1 cellular context compared by ENCODE assay signal in genomic region chr17:59425085-59425901, GRCh38.
TF ChIP-seq lines count a peak whose summit lies in the region.

No MANE protein-coding gene starts in this region.

TF ChIP-seq in HepG2, 621 proteins besides CTCF, POLR2A, EP300 and RAD21 (continued from another document and continues in another):
- TF ChIP-seq, protein P1, sequence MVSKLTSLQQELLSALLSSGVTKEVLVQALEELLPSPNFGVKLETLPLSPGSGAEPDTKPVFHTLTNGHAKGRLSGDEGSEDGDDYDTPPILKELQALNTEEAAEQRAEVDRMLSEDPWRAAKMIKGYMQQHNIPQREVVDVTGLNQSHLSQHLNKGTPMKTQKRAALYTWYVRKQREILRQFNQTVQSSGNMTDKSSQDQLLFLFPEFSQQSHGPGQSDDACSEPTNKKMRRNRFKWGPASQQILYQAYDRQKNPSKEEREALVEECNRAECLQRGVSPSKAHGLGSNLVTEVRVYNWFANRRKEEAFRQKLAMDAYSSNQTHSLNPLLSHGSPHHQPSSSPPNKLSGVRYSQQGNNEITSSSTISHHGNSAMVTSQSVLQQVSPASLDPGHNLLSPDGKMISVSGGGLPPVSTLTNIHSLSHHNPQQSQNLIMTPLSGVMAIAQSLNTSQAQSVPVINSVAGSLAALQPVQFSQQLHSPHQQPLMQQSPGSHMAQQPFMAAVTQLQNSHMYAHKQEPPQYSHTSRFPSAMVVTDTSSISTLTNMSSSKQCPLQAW (CRISPR knock-in tag; IDR thresholded peaks at IDR 0.05) = 0 out of 2 replicates have a peak, but pooled peaks have one; percentile 35
- TF ChIP-seq NFE2L2 (IDR thresholded peaks at IDR 0.05; ENCODE audit: low read length) (no peak), ZNF143 (CRISPR knock-in tag; IDR thresholded peaks at IDR 0.05) (no peak), JUND (CRISPR knock-in tag; IDR thresholded peaks at IDR 0.05) (no peak), MAFG (CRISPR knock-in tag; IDR thresholded peaks at IDR 0.05) (no peak), ESRRA (CRISPR knock-in tag; IDR thresholded peaks at IDR 0.05; ENCODE audit: low read depth) (0 out of 2 replicates have a peak, but pooled peaks have one; percentile 29), ZFYVE20 (CRISPR knock-in tag; IDR thresholded peaks at IDR 0.05; ENCODE audit: borderline replicate concordance, low read depth) (no peak), ZNF574 (CRISPR knock-in tag; IDR thresholded peaks at IDR 0.05) (0 out of 2 replicates have a peak, but pooled peaks have one; percentile 9), ZNF224 (CRISPR knock-in tag; IDR thresholded peaks at IDR 0.05) (no peak), SNRNP70 (IDR thresholded peaks at IDR 0.05; ENCODE audit: low read depth, low read length) (no peak), ZBTB26 (CRISPR knock-in tag; IDR thresholded peaks at IDR 0.05; ENCODE audit: borderline replicate concordance) (no peak), ZNF142 (CRISPR knock-in tag; IDR thresholded peaks at IDR 0.05) (no peak), SP1 (IDR thresholded peaks at IDR 0.05) (no peak), SP1 (CRISPR knock-in tag; IDR thresholded peaks at IDR 0.05) (no peak), SRSF9 (IDR thresholded peaks at IDR 0.05; ENCODE audit: borderline replicate concordance, insufficient read depth, low read depth, low read length, poor library complexity, severe bottlenecking) (no peak), DZIP1 (CRISPR knock-in tag; IDR thresholded peaks at IDR 0.05) (no peak), HMG20A (CRISPR knock-in tag; IDR thresholded peaks at IDR 0.05; ENCODE audit: borderline replicate concordance) (no peak), IKZF1 (IDR thresholded peaks at IDR 0.05) (no peak), ZNF598 (CRISPR knock-in tag; IDR thresholded peaks at IDR 0.05; ENCODE audit: borderline replicate concordance) (no peak), RXRB (CRISPR knock-in tag; IDR thresholded peaks at IDR 0.05; ENCODE audit: borderline replicate concordance) (peak; percentile 11; the same call in 1 of the 2 replicates), TEAD3 (CRISPR knock-in tag; optimal IDR thresholded peaks at IDR 0.05; ENCODE audit: borderline replicate concordance) (peak; percentile 44), MED8 (CRISPR knock-in tag; IDR thresholded peaks at IDR 0.05; ENCODE audit: insufficient replicate concordance) (no peak), SNAI1 (CRISPR knock-in tag; IDR thresholded peaks at IDR 0.05; ENCODE audit: borderline replicate concordance) (no peak), ZNF205 (CRISPR knock-in tag; IDR thresholded peaks at IDR 0.05) (no peak), ARNT2 (CRISPR knock-in tag; IDR thresholded peaks at IDR 0.05; ENCODE audit: low read depth) (no peak), ZNF687 (CRISPR knock-in tag; IDR thresholded peaks at IDR 0.05) (peak; percentile 70), SKIL (CRISPR knock-in tag; IDR thresholded peaks at IDR 0.05; ENCODE audit: borderline replicate concordance) (no peak), SMAD1 (CRISPR knock-in tag; IDR thresholded peaks at IDR 0.05; ENCODE audit: borderline replicate concordance, low read depth) (no peak), ZNF17 (CRISPR knock-in tag; IDR thresholded peaks at IDR 0.05) (no peak), MAFF (IDR thresholded peaks at IDR 0.05; ENCODE audit: low read depth, low read length) (peak; percentile 32; the same call in 1 of the 2 replicates), ZNF678 (CRISPR knock-in tag; IDR thresholded peaks at IDR 0.05) (no peak), GFI1 (CRISPR knock-in tag; IDR thresholded peaks at IDR 0.05; ENCODE audit: borderline replicate concordance) (0 out of 2 replicates have a peak, but pooled peaks have one; percentile 34)
- TF ChIP-seq, protein P2, sequence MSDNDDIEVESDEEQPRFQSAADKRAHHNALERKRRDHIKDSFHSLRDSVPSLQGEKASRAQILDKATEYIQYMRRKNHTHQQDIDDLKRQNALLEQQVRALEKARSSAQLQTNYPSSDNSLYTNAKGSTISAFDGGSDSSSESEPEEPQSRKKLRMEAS (IDR thresholded peaks at IDR 0.05) = peak; percentile 4; the same call in 1 of the 2 replicates
- TF ChIP-seq, protein P3, sequence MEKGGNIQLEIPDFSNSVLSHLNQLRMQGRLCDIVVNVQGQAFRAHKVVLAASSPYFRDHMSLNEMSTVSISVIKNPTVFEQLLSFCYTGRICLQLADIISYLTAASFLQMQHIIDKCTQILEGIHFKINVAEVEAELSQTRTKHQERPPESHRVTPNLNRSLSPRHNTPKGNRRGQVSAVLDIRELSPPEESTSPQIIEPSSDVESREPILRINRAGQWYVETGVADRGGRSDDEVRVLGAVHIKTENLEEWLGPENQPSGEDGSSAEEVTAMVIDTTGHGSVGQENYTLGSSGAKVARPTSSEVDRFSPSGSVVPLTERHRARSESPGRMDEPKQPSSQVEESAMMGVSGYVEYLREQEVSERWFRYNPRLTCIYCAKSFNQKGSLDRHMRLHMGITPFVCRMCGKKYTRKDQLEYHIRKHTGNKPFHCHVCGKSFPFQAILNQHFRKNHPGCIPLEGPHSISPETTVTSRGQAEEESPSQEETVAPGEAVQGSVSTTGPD (CRISPR knock-in tag; IDR thresholded peaks at IDR 0.05) = no peak
